8 cellular contexts compared by ENCODE assay signal in the genomic region with DNA sequence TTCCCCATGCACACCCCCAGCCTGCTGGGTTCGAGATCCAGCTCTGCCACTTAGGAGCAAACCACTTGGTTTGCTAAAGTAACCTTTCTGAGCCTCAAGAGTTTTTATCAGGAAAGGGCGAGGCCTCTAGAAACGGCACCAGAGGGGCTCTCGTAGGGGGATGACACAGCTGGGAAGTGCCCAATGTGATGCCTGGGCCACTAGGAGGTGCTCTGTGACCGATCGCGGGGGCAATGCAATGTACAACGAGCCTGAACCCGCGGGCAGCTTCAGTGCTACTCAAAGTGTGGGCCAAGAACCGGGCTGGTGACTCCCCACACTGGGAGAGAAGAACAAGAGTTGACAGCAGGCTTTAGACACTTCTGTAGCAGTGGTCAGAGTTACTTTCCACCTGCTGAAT. TPM values are rescaled to one million over a fixed set of nuclear protein-coding genes. Genes with fewer than 3 reads are reported as not detected.
DNase-seq lines count a peak whose midpoint lies in the region; ATAC-seq and TF ChIP-seq lines count a peak whose summit lies in the region.

No MANE protein-coding gene starts in this region.

- no peak overlapping the region for H3K4me3 ChIP-seq in WI38 (ENCODE audit: low read depth, low read length)
- H3K4me3 ChIP-seq in epithelial cell of proximal tubule (ENCODE audit: low read depth, low read length), result no peak overlapping the region

- DNase-seq in EH (ENCODE audit: low read depth) (peak; percentile 35), epithelial cell of proximal tubule (ENCODE audit: low read depth) (no peak), G401 (ENCODE audit: low spot score) (no peak)
- DNase-seq in stimulated activated CD4-positive, alpha-beta T cell treated with anti-CD3 and anti-CD28 coated beads, Interleukin-4, amount 100 ng/mL, for 24 hours, result peak; percentile 40

- ATAC-seq in HG02798 (IDR thresholded peaks at IDR 0.05; ENCODE audit: poor library complexity, unreplicated experiment) (peak; percentile 69), GM19328 (IDR thresholded peaks at IDR 0.05; ENCODE audit: unreplicated experiment) (no peak), GM21786 (IDR thresholded peaks at IDR 0.05; ENCODE audit: unreplicated experiment) (no peak)

- 0 out of 2 replicates have a peak, but pooled peaks have one; percentile 35 for TF ChIP-seq CTCF in WI38 (IDR thresholded peaks at IDR 0.05; ENCODE audit: low read depth, low read length)
- TF ChIP-seq CTCF in epithelial cell of proximal tubule (conservative IDR thresholded peaks at IDR 0.05; ENCODE audit: low read depth, low read length), result peak; percentile 46

- in situ Hi-C loops in G401 (cut with HindIII; ENCODE audit: low sequenced_read_pairs), result no loop called here

RNA-seq across cellular contexts. Expression of a gene that starts 9.4 kb away (rescaled TPM):
- total RNA-seq in epithelial cell of proximal tubule, result not detected in 2 replicates
- total RNA-seq in G401 (2014; rRNA removed; shearing (Covaris generic)), result not detected in 2 replicates

RNA-seq across cellular contexts. Expression of a gene that starts 15.3 kb away (rescaled TPM):
- total RNA-seq in epithelial cell of proximal tubule, result 21.9 and 31.9 TPM in 2 replicates
- 24.4 and 42.0 TPM in 2 replicates for total RNA-seq in G401 (2014; rRNA removed; shearing (Covaris generic))

RNA-seq across cellular contexts. Expression of a gene that starts 22.6 kb away (rescaled TPM):
- 15.8 and 25.6 TPM in 2 replicates for total RNA-seq in epithelial cell of proximal tubule
- total RNA-seq in G401 (2014; rRNA removed; shearing (Covaris generic)), result 23.1 and 31.6 TPM in 2 replicates

RNA-seq across cellular contexts. Expression of a gene that starts 41.2 kb away (rescaled TPM):
- total RNA-seq in epithelial cell of proximal tubule, result 9.4 and 34.4 TPM in 2 replicates
- 18.8 and 19.1 TPM in 2 replicates for total RNA-seq in G401 (2014; rRNA removed; shearing (Covaris generic))

Comparison
In these comparisons a context has a peak if more than half of its experiments do, and no peak if none do; other contexts are left out.
1. DNase-seq: peak in EH (single experiment) and stimulated activated CD4-positive, alpha-beta T cell treated with anti-CD3 and anti-CD28 coated beads, Interleukin-4, amount 100 ng/mL, for 24 hours (single experiment); none in epithelial cell of proximal tubule (single experiment) and G401 (single experiment).